Comparison of ENCODE assay signal across 24 cellular contexts in the genomic region with DNA sequence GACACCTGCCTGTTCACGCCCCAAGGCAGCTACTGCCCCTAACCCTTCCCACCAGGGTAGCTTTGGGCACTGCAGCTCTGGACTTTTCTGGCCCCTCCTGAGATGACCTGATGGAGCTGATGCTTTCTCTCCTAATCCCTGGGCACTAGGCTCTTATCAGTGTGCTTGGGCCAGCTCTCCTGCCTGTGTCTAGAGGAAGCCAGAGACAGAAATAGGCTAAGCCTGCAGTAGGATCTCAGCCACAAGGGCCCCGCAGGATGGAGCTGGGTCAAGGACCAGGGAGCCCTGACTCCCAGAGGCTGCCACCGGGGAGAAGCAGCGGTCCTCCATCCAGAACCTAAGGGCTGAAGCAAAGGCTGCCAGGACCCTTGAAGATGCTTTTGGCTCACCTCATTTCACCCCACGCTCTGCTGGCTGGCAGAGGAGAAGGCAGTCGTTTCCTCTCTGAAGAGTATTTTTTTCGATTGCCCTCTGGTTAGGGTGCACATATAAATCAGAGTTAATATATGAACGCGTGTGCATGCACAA.
"Had no signal": no experiment of that assay in that cellular context is flagged by ENCODE, and none has a peak within 500 bp of the region (broad histone marks: within the 10 kb centered on the region; RNA-seq: fewer than 3 reads in every experiment).

No MANE protein-coding gene starts in this region.

- H3K4me1 ChIP-seq: Peyer's patch had no signal

- DNase-seq: IMR-90, Karpas-422, KG1, MG63, NCI-H1092, NCI-H1105 treated with DMSO at 0.1 percent for 48 hours, NCI-H1417 treated with DMSO at 0.1 percent for 48 hours, NCI-H187, NCI-H2029, NCI-H2081 treated with DMSO at 0.1 percent for 48 hours, NCI-H2171, NCI-H226, NCI-H446, NCI-H510A, NCI-H524 treated with DMSO at 0.1 percent for 48 hours, NCI-H69, NCI-H774, OCI-M1, PC-9, Peyer's patch, SHP77, SK-N-SH, SW 1271 had no signal

- H3K36me3 ChIP-seq: MG63, Peyer's patch had no signal

- H3K9me3 ChIP-seq: MG63, Peyer's patch, SK-N-SH had no signal

- H3K27ac ChIP-seq: PC-9, Peyer's patch had no signal

- H3K4me3 ChIP-seq: MG63, PC-9, Peyer's patch had no signal

- H3K27me3 ChIP-seq: MG63, Peyer's patch had no signal

- ATAC-seq: HepG2 had no signal
